16 cellular contexts compared by ENCODE assay signal in genomic region chr9:94586814-94587213, GRCh38. TPM values are rescaled to one million over a fixed set of nuclear protein-coding genes. Genes with fewer than 3 reads are reported as not detected.
A peak's percentile ranks its signal among the peaks of the same experiment; 100 is the strongest.
DNase-seq lines count a peak whose midpoint lies in the region; ATAC-seq, FAIRE-seq and TF ChIP-seq lines count a peak whose summit lies in the region.
"Had no signal": no experiment of that assay in that cellular context is flagged by ENCODE, and none has a peak within 500 bp of the region (broad histone marks: within the 10 kb centered on the region; RNA-seq: fewer than 3 reads in every experiment).

No MANE protein-coding gene starts in this region.

- no peak for TF ChIP-seq CTCF in A673 (conservative IDR thresholded peaks at IDR 0.05; ENCODE audit: low read depth, low read length)
- TF ChIP-seq CTCF in pancreas (IDR thresholded peaks at IDR 0.05): no peak
- TF ChIP-seq CTCF in dorsolateral prefrontal cortex (IDR thresholded peaks at IDR 0.05 in 54 of 56, conservative IDR thresholded peaks at IDR 0.05 in 2 of 56; ENCODE audit: low read depth in 1 of 56, partially characterized antibody in 56 of 56): no peak

- peaks cover 25% of the 10 kb centered on the region for H3K4me1 Mint-ChIP-seq in activated naive CD8-positive, alpha-beta T cell treated with anti-CD3 and anti-CD28 coated beads, Interleukin-2, amount 50 U/mL, for 24 hours

- POLR2A ChIA-PET in A673 (lab: Charles Lee; ENCODE audit: low non-redundant PET): no interaction called here

- no TSS peak for BruUV-seq in A673 (replicated peaks; lab: Mats Ljungman, UMichigan)

- no peak overlapping the region for H3K27ac Mint-ChIP-seq in activated naive CD8-positive, alpha-beta T cell treated with anti-CD3 and anti-CD28 coated beads, Interleukin-2, amount 50 U/mL, for 24 hours
- H3K27ac Mint-ChIP-seq: naive thymus-derived CD4-positive, alpha-beta T cell had no signal

- CTCF ChIA-PET in A673 (lab: Charles Lee): no interaction called here

- no peaks in the 10 kb centered on the region for H3K27me3 ChIP-seq in A673 (replicated peaks; ENCODE audit: insufficient read depth, low read depth, low read length, poor library complexity)
- H3K27me3 ChIP-seq in pancreas: no peaks in the 10 kb centered on the region
- peaks cover 0 to 9% (median 0%) of the 10 kb centered on the region in 45 donors for H3K27me3 ChIP-seq in dorsolateral prefrontal cortex
- H3K27me3 ChIP-seq: adrenal gland had no signal

- H3K27ac ChIP-seq in A673 (ENCODE audit: low read depth, low read length, poor library complexity, severe bottlenecking) (no peak overlapping the region), pancreas (no peak overlapping the region), dorsolateral prefrontal cortex (no peak overlapping the region)
- H3K27ac ChIP-seq: adrenal gland, spleen had no signal

- intact Hi-C loops in A673 (cut with micrococcal nuclease; ENCODE audit: unreplicated experiment): no loop called here
- intact Hi-C loops in pancreas (cut with DNase I): no loop called here
- intact Hi-C loops in dorsolateral prefrontal cortex (cut with DNase I): no loop called here

- H3K9me3 ChIP-seq in A673 (ENCODE audit: low read depth, low read length, poor library complexity, severe bottlenecking) (no peaks in the 10 kb centered on the region), pancreas (no peaks in the 10 kb centered on the region)
- H3K9me3 ChIP-seq: adrenal gland, spleen had no signal

- no peak for FAIRE-seq in pancreas (lab: Jason Lieb, UNC)

- H3K36me3 Mint-ChIP-seq in activated naive CD8-positive, alpha-beta T cell treated with anti-CD3 and anti-CD28 coated beads, Interleukin-2, amount 50 U/mL, for 24 hours (ENCODE audit: low read depth): no peaks in the 10 kb centered on the region
- H3K36me3 Mint-ChIP-seq: naive thymus-derived CD4-positive, alpha-beta T cell had no signal

- peak; percentile 43 for DNase-seq in A673 (ENCODE audit: low spot score)
- DNase-seq in HK-2 (ENCODE audit: unreplicated experiment): peak; percentile 8
- no peak for DNase-seq in activated naive CD8-positive, alpha-beta T cell treated with anti-CD3 and anti-CD28 coated beads, Interleukin-2, amount 50 U/mL, for 24 hours
- DNase-seq in kidney tubule cell (ENCODE audit: low spot score): peak; percentile 68
- DNase-seq in ACHN: no peak
- DNase-seq in pancreas: no peak
- DNase-seq in dorsolateral prefrontal cortex: no peak
- no peak for DNase-seq in AML-193 (lab: John Stamatoyannopoulos, UW)
- DNase-seq: activated CD4-positive, alpha-beta T cell treated with anti-CD3 and anti-CD28 coated beads, Interleukin-2, amount 50 U/mL, for 4 hours; adrenal gland; C1 segment of cervical spinal cord; naive thymus-derived CD4-positive, alpha-beta T cell; NCI-H146; spleen had no signal

- H3K4me3 ChIP-seq in A673 (ENCODE audit: low read depth, low read length, poor library complexity, severe bottlenecking) (no peak overlapping the region), pancreas (no peak overlapping the region), dorsolateral prefrontal cortex (no peak overlapping the region)
- H3K4me3 ChIP-seq: adrenal gland had no signal

- H3K36me3 ChIP-seq in A673 (ENCODE audit: insufficient read depth, low read length, poor library complexity, severe bottlenecking): no peaks in the 10 kb centered on the region
- no peaks in the 10 kb centered on the region for H3K36me3 ChIP-seq in pancreas
- H3K36me3 ChIP-seq: adrenal gland, spleen had no signal

- H3K4me3 Mint-ChIP-seq in activated naive CD8-positive, alpha-beta T cell treated with anti-CD3 and anti-CD28 coated beads, Interleukin-2, amount 50 U/mL, for 24 hours: no peak overlapping the region

- peaks cover 5% of the 10 kb centered on the region for H3K4me1 ChIP-seq in A673 (ENCODE audit: insufficient read depth, low read length, poor library complexity, severe bottlenecking)
- H3K4me1 ChIP-seq in pancreas: no peaks in the 10 kb centered on the region
- H3K4me1 ChIP-seq: adrenal gland had no signal

- WGBS in pancreas, 2 donors: 72 to 82% methylated on average over 9 of the region's 9 CpGs

- ATAC-seq in activated naive CD8-positive, alpha-beta T cell treated with anti-CD3 and anti-CD28 coated beads, Interleukin-2, amount 50 U/mL, for 24 hours: peak; percentile 30
- ATAC-seq in pancreas: no peak

- H3K9me3 Mint-ChIP-seq in activated naive CD8-positive, alpha-beta T cell treated with anti-CD3 and anti-CD28 coated beads, Interleukin-2, amount 50 U/mL, for 24 hours: no peaks in the 10 kb centered on the region
- H3K9me3 Mint-ChIP-seq: naive thymus-derived CD4-positive, alpha-beta T cell had no signal

- in situ Hi-C loops in ACHN (cut with HindIII; ENCODE audit: low pct_ligation_motif_present, low pct_unique_long_range_greater_than_20kb, low sequenced_read_pairs): no loop called here

- H3K27me3 Mint-ChIP-seq in activated naive CD8-positive, alpha-beta T cell treated with anti-CD3 and anti-CD28 coated beads, Interleukin-2, amount 50 U/mL, for 24 hours: peaks cover 12% of the 10 kb centered on the region

RNA-seq across cellular contexts. Expression of gene FBP2, which starts 6.8 kb away (rescaled TPM):
- total RNA-seq in A673 (2021) (0.21 TPM in 1 of 2 replicates, not detected in the other), pancreas (under 1 TPM in 5 of 6 donors, not detected in 1; 0.46 to 0.95 (median 0.74) TPM), dorsolateral prefrontal cortex (under 1 TPM in 1 of 120 experiments, not detected in 119; 0.40 TPM)
- polyA plus RNA-seq in pancreas: under 1 TPM; 0.47 to 0.49 TPM
- total RNA-seq: HT-29; naive thymus-derived CD4-positive, alpha-beta T cell; spleen had no signal
- polyA plus RNA-seq: esophagus; naive thymus-derived CD4-positive, alpha-beta T cell had no signal

RNA-seq across cellular contexts. Expression of gene PCAT7, which starts 31.9 kb away (rescaled TPM):
- total RNA-seq in A673 (2021) (0.17 TPM in 1 of 2 replicates, not detected in the other), pancreas (under 1 TPM; 0.23 to 0.52 (median 0.36) TPM), dorsolateral prefrontal cortex (1 to 10 TPM in 42 of 120 experiments, under 1 TPM in 64, not detected in 14; 0.14 to 2.3 (median 0.86) TPM)
- under 1 TPM; 0.27 to 0.28 TPM for polyA plus RNA-seq in pancreas
- total RNA-seq: spleen had no signal
- polyA plus RNA-seq: naive thymus-derived CD4-positive, alpha-beta T cell had no signal

RNA-seq across cellular contexts. Expression of gene FBP1, which starts 52.5 kb away (rescaled TPM):
- total RNA-seq in A673 (2021) (not detected in 2 replicates), pancreas (10 to 100 TPM; 19.5 to 31.2 (median 24.1) TPM), dorsolateral prefrontal cortex (1 to 10 TPM in 84 of 120 experiments, under 1 TPM in 27, not detected in 9; 0.58 to 7.0 (median 1.4) TPM)
- 10 to 100 TPM; 19.5 to 39.2 TPM for polyA plus RNA-seq in pancreas

Comparison
In these comparisons a context has a peak if more than half of its experiments do, and no peak if none do; other contexts are left out.
1. DNase-seq: peak in A673 (single experiment), HK-2 (single experiment) and kidney tubule cell (single experiment); none in activated naive CD8-positive, alpha-beta T cell treated with anti-CD3 and anti-CD28 coated beads, Interleukin-2, amount 50 U/mL, for 24 hours (single experiment), ACHN (single experiment), pancreas (0 of 6), dorsolateral prefrontal cortex (0 of 10) and AML-193 (0 of 2).